ENCODE assay signal across 26 cellular contexts in the genomic region with DNA sequence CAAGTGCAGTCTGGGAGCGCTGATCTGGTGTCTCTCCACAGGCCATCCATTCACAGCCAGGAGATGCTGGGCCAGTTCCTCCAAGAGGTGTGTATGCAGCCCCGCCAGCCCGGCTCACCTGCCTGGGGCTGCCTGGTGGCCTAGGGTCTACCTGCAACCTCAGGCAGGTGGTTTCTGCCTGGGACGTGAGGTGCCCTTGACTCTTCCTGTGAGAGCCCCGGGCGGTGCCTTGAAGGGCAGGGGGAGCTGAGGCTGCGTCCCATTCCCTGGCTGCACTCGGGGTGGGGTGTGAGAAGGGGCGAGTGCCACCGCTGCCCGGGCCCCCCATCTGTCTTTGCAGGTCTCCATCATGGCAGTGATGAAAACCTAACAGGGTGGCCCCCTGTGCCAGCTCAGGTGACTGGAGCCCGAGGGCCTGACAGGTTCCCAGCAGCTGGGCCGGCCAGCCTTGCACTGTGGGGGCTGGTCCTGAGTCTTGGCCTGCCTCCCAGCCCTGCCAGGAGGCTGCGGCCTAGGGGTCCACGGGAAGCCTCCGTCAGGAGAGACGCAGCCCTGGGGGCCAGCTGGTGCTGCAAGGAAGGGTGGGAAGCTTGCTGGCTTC. TPM values are rescaled to one million over a fixed set of nuclear protein-coding genes. Genes with fewer than 3 reads are reported as not detected.
DNase-seq lines count a peak whose midpoint lies in the region; ATAC-seq, FAIRE-seq and TF ChIP-seq lines count a peak whose summit lies in the region.
"Had no signal": no experiment of that assay in that cellular context is flagged by ENCODE, and none has a peak within 500 bp of the region (broad histone marks: within the 10 kb centered on the region; RNA-seq: fewer than 3 reads in every experiment).

No MANE protein-coding gene starts in this region.

- H3K27me3 Mint-ChIP-seq in activated T-cell treated with anti-CD3 and anti-CD28 coated beads, Interleukin-2, amount 50 U/mL, for 4 hours (ENCODE audit: low read depth): no peaks in the 10 kb centered on the region
- H3K27me3 Mint-ChIP-seq in activated T-helper 1 cell treated with anti-CD3 and anti-CD28 coated beads, Interleukin-12 subunit alpha, Interleukin-12 subunit beta, Interleukin-2, Interleukin-4 antibody, amounts not matched to agents 30 ng/mL and 10 ng/mL and 1 ng/mL, durations not matched to agents 14 hours and 24 hours and 36 hours (ENCODE audit: insufficient read depth): no peaks in the 10 kb centered on the region
- H3K27me3 Mint-ChIP-seq: activated B cell treated with CpG ODN at 0.5 μM for 24 hours; activated CD4-positive, alpha-beta memory T cell treated with anti-CD3 and anti-CD28 coated beads for 36 hours; activated naive CD8-positive, alpha-beta T cell treated with anti-CD3 and anti-CD28 coated beads, Interleukin-2, amount 50 U/mL, for 24 hours; progenitor cell of endocrine pancreas had no signal

- TF ChIP-seq POLR2A in spleen (IDR thresholded peaks at IDR 0.05): no peak

- H3K4me3 Mint-ChIP-seq in activated T-cell treated with anti-CD3 and anti-CD28 coated beads, Interleukin-2, amount 50 U/mL, for 4 hours: no peak overlapping the region
- H3K4me3 Mint-ChIP-seq in activated T-helper 1 cell treated with anti-CD3 and anti-CD28 coated beads, Interleukin-12 subunit alpha, Interleukin-12 subunit beta, Interleukin-2, Interleukin-4 antibody, amounts not matched to agents 30 ng/mL and 10 ng/mL and 1 ng/mL, durations not matched to agents 14 hours and 24 hours and 36 hours: no peak overlapping the region
- H3K4me3 Mint-ChIP-seq: activated B cell treated with CpG ODN at 0.5 μM for 24 hours; activated CD4-positive, alpha-beta memory T cell treated with anti-CD3 and anti-CD28 coated beads for 36 hours; activated naive CD8-positive, alpha-beta T cell treated with anti-CD3 and anti-CD28 coated beads, Interleukin-2, amount 50 U/mL, for 24 hours had no signal

- intact Hi-C loops in spleen (cut with DNase I; ENCODE audit: low total_unique reads): no loop called here
- intact Hi-C loops in activated T-helper 1 cell treated with anti-CD3 and anti-CD28 coated beads, Interleukin-12 subunit alpha, Interleukin-12 subunit beta, Interleukin-2, Interleukin-4 antibody, amounts not matched to agents 30 ng/mL and 10 ng/mL and 1 ng/mL, durations not matched to agents 14 hours and 24 hours and 36 hours (cut with micrococcal nuclease): no loop called here

- no peak overlapping the region for H3K27ac Mint-ChIP-seq in activated T-helper 1 cell treated with anti-CD3 and anti-CD28 coated beads, Interleukin-12 subunit alpha, Interleukin-12 subunit beta, Interleukin-2, Interleukin-4 antibody, amounts not matched to agents 30 ng/mL and 10 ng/mL and 1 ng/mL, durations not matched to agents 14 hours and 24 hours and 36 hours
- H3K27ac Mint-ChIP-seq: activated B cell treated with CpG ODN at 0.5 μM for 24 hours; activated CD4-positive, alpha-beta memory T cell treated with anti-CD3 and anti-CD28 coated beads for 36 hours; activated naive CD8-positive, alpha-beta T cell treated with anti-CD3 and anti-CD28 coated beads, Interleukin-2, amount 50 U/mL, for 24 hours; progenitor cell of endocrine pancreas had no signal

- DNase-seq in activated T-cell treated with anti-CD3 and anti-CD28 coated beads, Interleukin-2, amount 50 U/mL, for 1 hour: peak; percentile 14
- DNase-seq in activated T-cell treated with anti-CD3 and anti-CD28 coated beads, Interleukin-2, amount 50 U/mL, for 4 hours: no peak
- peak; percentile 62 for DNase-seq in RWPE2 (ENCODE audit: low spot score)
- peak; percentile 42 for DNase-seq in left lobe of liver (ENCODE audit: low spot score)
- DNase-seq in spleen: peak; percentile 72
- no peak for DNase-seq in activated T-helper 1 cell treated with anti-CD3 and anti-CD28 coated beads, Interleukin-12 subunit alpha, Interleukin-12 subunit beta, Interleukin-2, Interleukin-4 antibody, amounts not matched to agents 30 ng/mL and 10 ng/mL and 1 ng/mL, durations not matched to agents 14 hours and 24 hours and 36 hours (ENCODE audit: low spot score)
- no peak for DNase-seq in GM19239 (ENCODE audit: insufficient read length, low spot score)
- no peak for DNase-seq in NCI-H1105 (lab: John Stamatoyannopoulos, UW)
- DNase-seq: activated B cell treated with CpG ODN at 0.5 μM for 24 hours; activated CD4-positive, alpha-beta memory T cell treated with anti-CD3 and anti-CD28 coated beads for 36 hours; activated naive CD8-positive, alpha-beta T cell treated with anti-CD3 and anti-CD28 coated beads, Interleukin-2, amount 50 U/mL, for 24 hours; activated T-cell treated with anti-CD3 and anti-CD28 coated beads, Interleukin-2, amount 50 U/mL, for 48 hours; DMS79; NCI-H146; NCI-H524 treated with DMSO at 0.1 percent for 48 hours; small intestine; stimulated activated CD4-positive, alpha-beta T cell treated with anti-CD3 and anti-CD28 coated beads, Interleukin-2, amount 100 ng/mL, for 48 hours; stimulated activated naive CD4-positive, alpha-beta T cell treated with Interleukin-2 at 50 U/mL for 16 hours; T1000 had no signal

- 91 to 96% (median 94%) methylated on average over 12 to 17 of the region's 17 CpGs for WGBS in spleen, 5 donors

- H3K4me3 ChIP-seq in RWPE2 (ENCODE audit: severe bottlenecking) (no peak overlapping the region), spleen (no peak overlapping the region)
- H3K4me3 ChIP-seq: body of pancreas, K562, tibial artery had no signal

- H3K27ac ChIP-seq in RWPE2 (ENCODE audit: poor library complexity, severe bottlenecking) (no peak overlapping the region), spleen (no peak overlapping the region)
- H3K27ac ChIP-seq: body of pancreas, tibial artery had no signal

- H3K27me3 ChIP-seq in RWPE2 (ENCODE audit: insufficient read depth, poor library complexity, severe bottlenecking): no peaks in the 10 kb centered on the region
- H3K27me3 ChIP-seq in spleen (replicated peaks in 1 of 7): no peaks in the 10 kb centered on the region
- H3K27me3 ChIP-seq: body of pancreas, tibial artery had no signal

- H3K36me3 Mint-ChIP-seq in activated T-cell treated with anti-CD3 and anti-CD28 coated beads, Interleukin-2, amount 50 U/mL, for 4 hours (ENCODE audit: insufficient read depth): peaks cover 3% of the 10 kb centered on the region
- peaks cover 4% of the 10 kb centered on the region for H3K36me3 Mint-ChIP-seq in activated T-helper 1 cell treated with anti-CD3 and anti-CD28 coated beads, Interleukin-12 subunit alpha, Interleukin-12 subunit beta, Interleukin-2, Interleukin-4 antibody, amounts not matched to agents 30 ng/mL and 10 ng/mL and 1 ng/mL, durations not matched to agents 14 hours and 24 hours and 36 hours (ENCODE audit: low read depth)

- ATAC-seq in activated T-cell treated with anti-CD3 and anti-CD28 coated beads, Interleukin-2, amount 50 U/mL, for 4 hours: no peak
- ATAC-seq in RWPE2 (ENCODE audit: low read depth) (no peak), left lobe of liver (no peak)
- ATAC-seq: activated naive CD8-positive, alpha-beta T cell treated with anti-CD3 and anti-CD28 coated beads, Interleukin-2, amount 50 U/mL, for 24 hours; body of pancreas; K562 had no signal

- H3K4me1 Mint-ChIP-seq in activated T-cell treated with anti-CD3 and anti-CD28 coated beads, Interleukin-2, amount 50 U/mL, for 4 hours (ENCODE audit: low read depth): no peaks in the 10 kb centered on the region
- no peaks in the 10 kb centered on the region for H3K4me1 Mint-ChIP-seq in activated T-helper 1 cell treated with anti-CD3 and anti-CD28 coated beads, Interleukin-12 subunit alpha, Interleukin-12 subunit beta, Interleukin-2, Interleukin-4 antibody, amounts not matched to agents 30 ng/mL and 10 ng/mL and 1 ng/mL, durations not matched to agents 14 hours and 24 hours and 36 hours (ENCODE audit: low read depth)
- H3K4me1 Mint-ChIP-seq: activated B cell treated with CpG ODN at 0.5 μM for 24 hours; activated naive CD8-positive, alpha-beta T cell treated with anti-CD3 and anti-CD28 coated beads, Interleukin-2, amount 50 U/mL, for 24 hours had no signal

- no peak for FAIRE-seq in GM19239 (lab: Jason Lieb, UNC)
- FAIRE-seq: A204.1, colon, GM12891, K562, small intestine had no signal

- TF ChIP-seq CTCF in RWPE2 (IDR thresholded peaks at IDR 0.05; ENCODE audit: poor library complexity, severe bottlenecking) (no peak), spleen (IDR thresholded peaks at IDR 0.05 in 8 of 11, conservative IDR thresholded peaks at IDR 0.05 in 3 of 11) (no peak)

- no peaks in the 10 kb centered on the region for H3K9me3 Mint-ChIP-seq in activated T-cell treated with anti-CD3 and anti-CD28 coated beads, Interleukin-2, amount 50 U/mL, for 4 hours
- no peaks in the 10 kb centered on the region for H3K9me3 Mint-ChIP-seq in activated T-helper 1 cell treated with anti-CD3 and anti-CD28 coated beads, Interleukin-12 subunit alpha, Interleukin-12 subunit beta, Interleukin-2, Interleukin-4 antibody, amounts not matched to agents 30 ng/mL and 10 ng/mL and 1 ng/mL, durations not matched to agents 14 hours and 24 hours and 36 hours
- H3K9me3 Mint-ChIP-seq: activated B cell treated with CpG ODN at 0.5 μM for 24 hours; activated CD4-positive, alpha-beta memory T cell treated with anti-CD3 and anti-CD28 coated beads for 36 hours; activated naive CD8-positive, alpha-beta T cell treated with anti-CD3 and anti-CD28 coated beads, Interleukin-2, amount 50 U/mL, for 24 hours had no signal

- H3K36me3 ChIP-seq in RWPE2 (ENCODE audit: low read depth) (peaks cover 7% of the 10 kb centered on the region; the same call in 1 of the 2 replicates), spleen (peaks cover 0 to 100% (median 67%) of the 10 kb centered on the region in 6 donors)

- H3K4me1 ChIP-seq in RWPE2 (ENCODE audit: insufficient read depth, poor library complexity, severe bottlenecking) (no peaks in the 10 kb centered on the region), spleen (peaks cover 0 to 17% (median 4%) of the 10 kb centered on the region in 6 donors)
- H3K4me1 ChIP-seq: body of pancreas had no signal

- H3K9me3 ChIP-seq in RWPE2 (ENCODE audit: severe bottlenecking) (no peaks in the 10 kb centered on the region), spleen (no peaks in the 10 kb centered on the region)
- H3K9me3 ChIP-seq: body of pancreas, tibial artery had no signal

RNA-seq across cellular contexts. Expression of gene CAPN10, which starts 11.9 kb away (rescaled TPM):
- total RNA-seq in activated T-cell treated with anti-CD3 and anti-CD28 coated beads, Interleukin-2, amount 50 U/mL, for 4 hours: 10 to 100 TPM; 38.2 to 43.4 (median 41.1) TPM
- 13.7 TPM for total RNA-seq in left lobe of liver
- total RNA-seq in spleen: 10 to 100 TPM; 43.0 to 82.6 (median 59.4) TPM
- polyA plus RNA-seq in spleen: 10 to 100 TPM; 34.7 to 83.1 (median 66.1) TPM
- total RNA-seq in activated T-helper 1 cell treated with anti-CD3 and anti-CD28 coated beads, Interleukin-12 subunit alpha, Interleukin-12 subunit beta, Interleukin-2, Interleukin-4 antibody, amounts not matched to agents 30 ng/mL and 10 ng/mL and 1 ng/mL, durations not matched to agents 14 hours and 24 hours and 36 hours: 49.8 and 55.4 TPM in 2 replicates

RNA-seq across cellular contexts. Expression of gene GPR35, which starts 26.9 kb away (rescaled TPM):
- total RNA-seq in activated T-cell treated with anti-CD3 and anti-CD28 coated beads, Interleukin-2, amount 50 U/mL, for 4 hours: 1 to 10 TPM; 3.0 to 3.5 (median 3.3) TPM
- 0.53 TPM for total RNA-seq in left lobe of liver
- total RNA-seq in spleen: 10 to 100 TPM; 10.3 to 25.3 (median 18.7) TPM
- polyA plus RNA-seq in spleen: 10 to 100 TPM in 2 of 3 donors, 1 to 10 TPM in 1; 7.4 to 19.1 (median 17.8) TPM
- total RNA-seq in activated T-helper 1 cell treated with anti-CD3 and anti-CD28 coated beads, Interleukin-12 subunit alpha, Interleukin-12 subunit beta, Interleukin-2, Interleukin-4 antibody, amounts not matched to agents 30 ng/mL and 10 ng/mL and 1 ng/mL, durations not matched to agents 14 hours and 24 hours and 36 hours: 7.6 and 8.2 TPM in 2 replicates

RNA-seq across cellular contexts. Expression of gene RNPEPL1, which starts 30.1 kb away (rescaled TPM):
- 10 to 100 TPM; 40.9 to 46.0 (median 42.9) TPM for total RNA-seq in activated T-cell treated with anti-CD3 and anti-CD28 coated beads, Interleukin-2, amount 50 U/mL, for 4 hours
- total RNA-seq in left lobe of liver: 40.6 TPM
- total RNA-seq in spleen: 100 to 1,000 TPM in 2 of 7 donors, 10 to 100 TPM in 5; 57.2 to 116 (median 73.0) TPM
- 100 to 1,000 TPM in 2 of 3 donors, 10 to 100 TPM in 1; 79.8 to 165 (median 107) TPM for polyA plus RNA-seq in spleen
- 61.8 and 62.8 TPM in 2 replicates for total RNA-seq in activated T-helper 1 cell treated with anti-CD3 and anti-CD28 coated beads, Interleukin-12 subunit alpha, Interleukin-12 subunit beta, Interleukin-2, Interleukin-4 antibody, amounts not matched to agents 30 ng/mL and 10 ng/mL and 1 ng/mL, durations not matched to agents 14 hours and 24 hours and 36 hours

RNA-seq across cellular contexts. Expression of gene DUSP28, which starts 38.3 kb away (rescaled TPM):
- 1 to 10 TPM; 5.7 to 6.1 (median 5.9) TPM for total RNA-seq in activated T-cell treated with anti-CD3 and anti-CD28 coated beads, Interleukin-2, amount 50 U/mL, for 4 hours
- total RNA-seq in left lobe of liver (2.0 TPM), spleen (10 to 100 TPM in 1 of 7 donors, 1 to 10 TPM in 6; 5.9 to 13.6 (median 7.1) TPM)
- 1 to 10 TPM; 6.5 to 9.0 (median 7.9) TPM for polyA plus RNA-seq in spleen
- total RNA-seq in activated T-helper 1 cell treated with anti-CD3 and anti-CD28 coated beads, Interleukin-12 subunit alpha, Interleukin-12 subunit beta, Interleukin-2, Interleukin-4 antibody, amounts not matched to agents 30 ng/mL and 10 ng/mL and 1 ng/mL, durations not matched to agents 14 hours and 24 hours and 36 hours: 8.6 and 10.7 TPM in 2 replicates

RNA-seq across cellular contexts. Expression of gene ANKMY1, which starts 40.6 kb away (rescaled TPM):
- 10 to 100 TPM; 15.7 to 17.2 (median 15.8) TPM for total RNA-seq in activated T-cell treated with anti-CD3 and anti-CD28 coated beads, Interleukin-2, amount 50 U/mL, for 4 hours
- total RNA-seq in left lobe of liver (13.1 TPM), spleen (10 to 100 TPM; 26.5 to 45.5 (median 30.1) TPM)
- polyA plus RNA-seq in spleen: 10 to 100 TPM in 1 of 3 donors, 1 to 10 TPM in 2; 7.6 to 11.4 (median 8.1) TPM
- total RNA-seq in activated T-helper 1 cell treated with anti-CD3 and anti-CD28 coated beads, Interleukin-12 subunit alpha, Interleukin-12 subunit beta, Interleukin-2, Interleukin-4 antibody, amounts not matched to agents 30 ng/mL and 10 ng/mL and 1 ng/mL, durations not matched to agents 14 hours and 24 hours and 36 hours: 21.9 and 25.2 TPM in 2 replicates

Comparison
In these comparisons a context has a peak if more than half of its experiments do, and no peak if none do; other contexts are left out.
1. DNase-seq: peak in activated T-cell treated with anti-CD3 and anti-CD28 coated beads, Interleukin-2, amount 50 U/mL, for 1 hour (single experiment), RWPE2 (single experiment), left lobe of liver (single experiment) and spleen (single experiment); none in activated T-cell treated with anti-CD3 and anti-CD28 coated beads, Interleukin-2, amount 50 U/mL, for 4 hours (single experiment), activated T-helper 1 cell treated with anti-CD3 and anti-CD28 coated beads, Interleukin-12 subunit alpha, Interleukin-12 subunit beta, Interleukin-2, Interleukin-4 antibody, amounts not matched to agents 30 ng/mL and 10 ng/mL and 1 ng/mL, durations not matched to agents 14 hours and 24 hours and 36 hours (single experiment), GM19239 (single experiment) and NCI-H1105 (single experiment).